In genomic region chr17:43200127-43200526, GRCh38 we compare ENCODE assay signal across 1 cellular context.
TF ChIP-seq lines count a peak whose summit lies in the region.

No MANE protein-coding gene starts in this region.

TF ChIP-seq in IMR-90, 13 proteins besides CTCF, POLR2A, EP300 and RAD21:
- TF ChIP-seq, protein P1, sequence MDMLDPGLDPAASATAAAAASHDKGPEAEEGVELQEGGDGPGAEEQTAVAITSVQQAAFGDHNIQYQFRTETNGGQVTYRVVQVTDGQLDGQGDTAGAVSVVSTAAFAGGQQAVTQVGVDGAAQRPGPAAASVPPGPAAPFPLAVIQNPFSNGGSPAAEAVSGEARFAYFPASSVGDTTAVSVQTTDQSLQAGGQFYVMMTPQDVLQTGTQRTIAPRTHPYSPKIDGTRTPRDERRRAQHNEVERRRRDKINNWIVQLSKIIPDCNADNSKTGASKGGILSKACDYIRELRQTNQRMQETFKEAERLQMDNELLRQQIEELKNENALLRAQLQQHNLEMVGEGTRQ (IDR thresholded peaks at IDR 0.05; ENCODE audit: low read depth, low read length) = no peak
- TF ChIP-seq CHD1 (IDR thresholded peaks at IDR 0.05; ENCODE audit: low read depth, low read length) (no peak), BHLHE40 (IDR thresholded peaks at IDR 0.05; ENCODE audit: low read depth, low read length) (no peak), NFE2L2 (IDR thresholded peaks at IDR 0.05; ENCODE audit: low read depth, low read length) (no peak), CEBPB (IDR thresholded peaks at IDR 0.05; ENCODE audit: low read depth, low read length) (0 out of 2 replicates have a peak, but pooled peaks have one; percentile 2), SMC3 (IDR thresholded peaks at IDR 0.05; ENCODE audit: low read depth, low read length) (no peak)
